17 cellular contexts compared by ENCODE assay signal in genomic region chr12:94762943-94763342, GRCh38.
DNase-seq lines count a peak whose midpoint lies in the region; ATAC-seq and TF ChIP-seq lines count a peak whose summit lies in the region.
"Had no signal": no experiment of that assay in that cellular context is flagged by ENCODE, and none has a peak within 500 bp of the region (broad histone marks: within the 10 kb centered on the region; RNA-seq: fewer than 3 reads in every experiment).

No MANE protein-coding gene starts in this region.

- no peaks in the 10 kb centered on the region for H3K36me3 Mint-ChIP-seq in activated CD4-positive, alpha-beta T cell treated with anti-CD3 and anti-CD28 coated beads for 36 hours (ENCODE audit: low read depth)
- H3K36me3 Mint-ChIP-seq in neural progenitor cell = no peaks in the 10 kb centered on the region

- no peak for TF ChIP-seq CTCF in neural progenitor cell (IDR thresholded peaks at IDR 0.05)

- CTCF ChIA-PET in activated CD4-positive, alpha-beta T cell treated with anti-CD3 and anti-CD28 coated beads for 36 hours (lab: Charles Lee) = interaction anchor here (1.0 to 1.9 kb wide), 3 partner anchors 11 to 555 kb away, joined by 3 to 5 read pairs (median 4); no protein-coding TSS in a partner anchor

- no peaks in the 10 kb centered on the region for H3K9me3 Mint-ChIP-seq in activated CD4-positive, alpha-beta T cell treated with anti-CD3 and anti-CD28 coated beads for 36 hours (ENCODE audit: low read depth)
- H3K9me3 Mint-ChIP-seq in neural progenitor cell = no peaks in the 10 kb centered on the region
- H3K9me3 Mint-ChIP-seq: dendritic cell treated with granulocyte-macrophage colony-stimulating factor and Interleukin-4, amounts not matched to agents 40 ng/mL and 50 ng/mL, for 4 days had no signal

- H3K79me2 ChIP-seq in neural progenitor cell (ENCODE audit: low read depth) = no peaks in the 10 kb centered on the region

- H3K27me3 ChIP-seq in neural progenitor cell = no peaks in the 10 kb centered on the region

- H3K4me2 ChIP-seq in neural progenitor cell = no peak overlapping the region

- no peak overlapping the region for H3K4me3 Mint-ChIP-seq in activated CD4-positive, alpha-beta T cell treated with anti-CD3 and anti-CD28 coated beads for 36 hours
- no peak overlapping the region for H3K4me3 Mint-ChIP-seq in neural progenitor cell
- H3K4me3 Mint-ChIP-seq: dendritic cell treated with granulocyte-macrophage colony-stimulating factor and Interleukin-4, amounts not matched to agents 40 ng/mL and 50 ng/mL, for 4 days had no signal

- peak overlapping the region; percentile 66 for H2AFZ ChIP-seq in neural progenitor cell (replicated peaks)

- no peaks in the 10 kb centered on the region for H3K4me1 ChIP-seq in neural progenitor cell

- no peak for ATAC-seq in activated CD4-positive, alpha-beta T cell treated with anti-CD3 and anti-CD28 coated beads for 36 hours
- ATAC-seq in GM21619 (IDR thresholded peaks at IDR 0.05; ENCODE audit: unreplicated experiment) (peak; percentile 6), HG03520 (IDR thresholded peaks at IDR 0.05; ENCODE audit: unreplicated experiment) (peak; percentile 22), HG03196 (IDR thresholded peaks at IDR 0.05; ENCODE audit: unreplicated experiment) (no peak)

- H3K36me3 ChIP-seq in neural progenitor cell = no peaks in the 10 kb centered on the region

- intact Hi-C loops in activated CD4-positive, alpha-beta T cell treated with anti-CD3 and anti-CD28 coated beads for 36 hours (cut with DNase I, micrococcal nuclease) = loop anchor here (5.0 kb wide), 3 partner anchors 114 to 616 kb away; partner anchors contain the start of gene PLXNC1 (in 1 of the 2)

- no peaks in the 10 kb centered on the region for H3K9me3 ChIP-seq in neural progenitor cell (ENCODE audit: low read depth)

- H3K9ac ChIP-seq in neural progenitor cell = no peak overlapping the region

- POLR2A ChIA-PET in activated CD4-positive, alpha-beta T cell treated with anti-CD3 and anti-CD28 coated beads for 36 hours (lab: Charles Lee) = no interaction called here

- H3K27ac ChIP-seq in neural progenitor cell = no peak overlapping the region

- H3F3A ChIP-seq in neural progenitor cell (ENCODE audit: low read depth) = no peaks in the 10 kb centered on the region

- no peak overlapping the region for H3K4me3 ChIP-seq in neural progenitor cell
- H3K4me3 ChIP-seq: lung had no signal

- H4K20me1 ChIP-seq in neural progenitor cell (ENCODE audit: low read depth) = no peaks in the 10 kb centered on the region

- peaks cover 5% of the 10 kb centered on the region for H3K4me1 Mint-ChIP-seq in activated CD4-positive, alpha-beta T cell treated with anti-CD3 and anti-CD28 coated beads for 36 hours
- peaks cover under 1% of the 10 kb centered on the region for H3K4me1 Mint-ChIP-seq in neural progenitor cell

- H3K27me3 Mint-ChIP-seq in activated CD4-positive, alpha-beta T cell treated with anti-CD3 and anti-CD28 coated beads for 36 hours = no peaks in the 10 kb centered on the region
- peaks cover 2% of the 10 kb centered on the region for H3K27me3 Mint-ChIP-seq in neural progenitor cell (ENCODE audit: insufficient read depth, low read depth)

- H3K27ac Mint-ChIP-seq in activated CD4-positive, alpha-beta T cell treated with anti-CD3 and anti-CD28 coated beads for 36 hours = peak overlapping the region; percentile 45
- H3K27ac Mint-ChIP-seq in neural progenitor cell = no peak overlapping the region
- H3K27ac Mint-ChIP-seq: dendritic cell treated with granulocyte-macrophage colony-stimulating factor and Interleukin-4, amounts not matched to agents 40 ng/mL and 50 ng/mL, for 4 days had no signal

- DNase-seq in activated CD4-positive, alpha-beta T cell treated with anti-CD3 and anti-CD28 coated beads for 36 hours = no peak
- no peak for DNase-seq in activated CD4-positive, alpha-beta T cell treated with anti-CD3 and anti-CD28 coated beads for 48 hours
- no peak for DNase-seq in neural progenitor cell (ENCODE audit: low spot score)
- no peak for DNase-seq in T-helper 9 cell
- no peak for DNase-seq in activated effector memory CD4-positive, alpha-beta T cell treated with Interleukin-2 at 50 U/mL for 16 hours
- DNase-seq: amniotic stem cell; COR-L47; IMR-90; NCI-H1105 treated with DMSO at 0.1 percent for 48 hours; NCI-H510A; SIG-M5; stimulated activated CD4-positive, alpha-beta T cell treated with anti-CD3 and anti-CD28 coated beads, Interleukin-12 subunit alpha, Interleukin-12 subunit beta, amount 100 ng/mL, for 4 hours had no signal

Comparison
In these comparisons a context has a peak if more than half of its experiments do, and no peak if none do; other contexts are left out.
1. ATAC-seq: peak in GM21619 (single experiment) and HG03520 (single experiment); none in activated CD4-positive, alpha-beta T cell treated with anti-CD3 and anti-CD28 coated beads for 36 hours (single experiment) and HG03196 (single experiment).